Comparison of ENCODE assay signal across 9 cellular contexts in genomic region chr17:36934759-36935630, GRCh38. TPM values are rescaled to one million over a fixed set of nuclear protein-coding genes. Genes with fewer than 3 reads are reported as not detected.
A peak's percentile ranks its signal among the peaks of the same experiment; 100 is the strongest.
DNase-seq lines count a peak whose midpoint lies in the region; ATAC-seq and TF ChIP-seq lines count a peak whose summit lies in the region.
"Had no signal": no experiment of that assay in that cellular context is flagged by ENCODE, and none has a peak within 500 bp of the region (broad histone marks: within the 10 kb centered on the region; RNA-seq: fewer than 3 reads in every experiment).

No MANE protein-coding gene starts in this region.

- peaks cover 0 to 29% of the 10 kb centered on the region in 2 experiments; a peak in 2 of 4 replicates for H3K4me1 ChIP-seq in SK-N-SH (ENCODE audit: control insufficient read depth in 1 of 2, insufficient read depth in 2 of 2, low read depth in 1 of 2, low read length in 1 of 2)
- H3K4me1 ChIP-seq in left ventricle myocardium inferior = peaks cover 83% of the 10 kb centered on the region
- H3K4me1 ChIP-seq in smooth muscle cell (ENCODE audit: low read depth) = peaks cover 65% of the 10 kb centered on the region

- H3F3A ChIP-seq in SK-N-SH (replicated peaks; ENCODE audit: insufficient read depth) = peaks cover 7% of the 10 kb centered on the region
- H3F3A ChIP-seq in smooth muscle cell (ENCODE audit: low read depth) = no peaks in the 10 kb centered on the region

- no peaks in the 10 kb centered on the region for H3K9me3 Mint-ChIP-seq in activated CD4-positive, alpha-beta T cell treated with anti-CD3 and anti-CD28 coated beads, Interleukin-2, amount 10 ng/mL, durations not matched to agents 7 days and 5 days

- H3K79me2 ChIP-seq in SK-N-SH (ENCODE audit: insufficient read depth) = no peaks in the 10 kb centered on the region
- H3K79me2 ChIP-seq in smooth muscle cell (ENCODE audit: low read depth) = no peaks in the 10 kb centered on the region

- peak overlapping the region; percentile 68 for H3K27ac Mint-ChIP-seq in activated CD4-positive, alpha-beta T cell treated with anti-CD3 and anti-CD28 coated beads, Interleukin-2, amount 10 ng/mL, durations not matched to agents 7 days and 5 days

- intact Hi-C loops in left ventricle myocardium inferior (cut with micrococcal nuclease) = no loop called here

- no peak for TF ChIP-seq CTCF in SK-N-SH (IDR thresholded peaks at IDR 0.05)
- no peak for TF ChIP-seq CTCF in left ventricle myocardium inferior (IDR thresholded peaks at IDR 0.05; ENCODE audit: borderline replicate concordance)
- no peak for TF ChIP-seq CTCF in smooth muscle cell (IDR thresholded peaks at IDR 0.05; ENCODE audit: borderline replicate concordance, insufficient read depth, poor library complexity, severe bottlenecking)

- TF ChIP-seq RAD21 in SK-N-SH (IDR thresholded peaks at IDR 0.05; ENCODE audit: low read length) = no peak

- H3K9ac ChIP-seq in SK-N-SH (no peak overlapping the region), smooth muscle cell (ENCODE audit: low read depth) (no peak overlapping the region)

- H4K20me1 ChIP-seq in SK-N-SH (ENCODE audit: insufficient read depth) = peaks cover 31% of the 10 kb centered on the region
- H4K20me1 ChIP-seq in smooth muscle cell (ENCODE audit: low read depth) = peaks cover 15% of the 10 kb centered on the region

- DNase-seq in activated CD4-positive, alpha-beta T cell treated with anti-CD3 and anti-CD28 coated beads, Interleukin-2, amount 10 ng/mL, durations not matched to agents 7 days and 5 days = no peak
- no peak for DNase-seq in activated CD4-positive, alpha-beta T cell treated with anti-CD3 and anti-CD28 coated beads, Interleukin-2, amount 50 U/mL, for 1 hour
- DNase-seq in SK-N-SH (peak; percentile 84), left ventricle myocardium inferior (no peak), smooth muscle cell (lab: John Stamatoyannopoulos, UW; ENCODE audit: unreplicated experiment) (no peak), hypothalamus (lab: John Stamatoyannopoulos, UW) (no peak), AG08395 (ENCODE audit: low spot score) (no peak)
- DNase-seq: EL had no signal

- no peak for ATAC-seq in GM19455 (IDR thresholded peaks at IDR 0.05; ENCODE audit: unreplicated experiment)

- H3K9me3 ChIP-seq in SK-N-SH (no peaks in the 10 kb centered on the region), left ventricle myocardium inferior (replicated peaks) (no peaks in the 10 kb centered on the region), smooth muscle cell (replicated peaks; ENCODE audit: low read depth) (no peaks in the 10 kb centered on the region)

- CTCF ChIA-PET in activated CD4-positive, alpha-beta T cell treated with anti-CD3 and anti-CD28 coated beads, Interleukin-2, amount 10 ng/mL, durations not matched to agents 7 days and 5 days (lab: Charles Lee) = no interaction called here
- CTCF ChIA-PET in SK-N-SH (lab: Yijun Ruan, JAX) = interaction anchor here (1.0 to 3.7 kb wide), 5 partner anchors 11 to 309 kb away, joined by 3 to 14 read pairs (median 4); no protein-coding TSS in a partner anchor

- POLR2A ChIA-PET in activated CD4-positive, alpha-beta T cell treated with anti-CD3 and anti-CD28 coated beads, Interleukin-2, amount 10 ng/mL, durations not matched to agents 7 days and 5 days (lab: Charles Lee) = no interaction called here
- POLR2A ChIA-PET in SK-N-SH (lab: Yijun Ruan, JAX) = no interaction called here

- peak overlapping the region in 1 of 2 experiments; percentile 14; a peak in 1 of 4 replicates for H3K4me3 ChIP-seq in SK-N-SH (ENCODE audit: low read depth in 2 of 2, low read length in 1 of 2)
- peak overlapping the region; percentile 55 for H3K4me3 ChIP-seq in left ventricle myocardium inferior
- H3K4me3 ChIP-seq in smooth muscle cell = no peak overlapping the region

- peaks cover 91% of the 10 kb centered on the region for H3K27me3 Mint-ChIP-seq in activated CD4-positive, alpha-beta T cell treated with anti-CD3 and anti-CD28 coated beads, Interleukin-2, amount 10 ng/mL, durations not matched to agents 7 days and 5 days

- TF ChIP-seq EP300 in SK-N-SH (IDR thresholded peaks at IDR 0.05; ENCODE audit: borderline replicate concordance in 1 of 2, low read depth in 1 of 2, low read length in 1 of 2) = no peak

- H3K36me3 Mint-ChIP-seq in activated CD4-positive, alpha-beta T cell treated with anti-CD3 and anti-CD28 coated beads, Interleukin-2, amount 10 ng/mL, durations not matched to agents 7 days and 5 days (ENCODE audit: low read depth) = peaks cover 12% of the 10 kb centered on the region

- no peaks in the 10 kb centered on the region for H3K9me2 ChIP-seq in SK-N-SH

- peaks cover 58% of the 10 kb centered on the region for H3K4me1 Mint-ChIP-seq in activated CD4-positive, alpha-beta T cell treated with anti-CD3 and anti-CD28 coated beads, Interleukin-2, amount 10 ng/mL, durations not matched to agents 7 days and 5 days

- H3K27me3 ChIP-seq in SK-N-SH (ENCODE audit: insufficient read depth) (peaks cover 99% of the 10 kb centered on the region), left ventricle myocardium inferior (ENCODE audit: low read depth) (peaks cover 100% of the 10 kb centered on the region), smooth muscle cell (ENCODE audit: low read depth) (peaks cover 100% of the 10 kb centered on the region)

- WGBS in SK-N-SH (ENCODE audit: low lambda C conversion rate) = 2% methylated on average over 32 of the region's 75 CpGs
- WGBS in smooth muscle cell (ENCODE audit: low lambda C conversion rate) = 2% methylated on average over 73 of the region's 75 CpGs

- no peak overlapping the region for H3K27ac ChIP-seq in SK-N-SH (ENCODE audit: low read depth in 2 of 2, low read length in 1 of 2)
- H3K27ac ChIP-seq in left ventricle myocardium inferior (replicated peaks) = no peak overlapping the region
- H3K27ac ChIP-seq in smooth muscle cell (ENCODE audit: low read depth) = no peak overlapping the region

- H3K36me3 ChIP-seq in SK-N-SH (replicated peaks in 1 of 2; ENCODE audit: control insufficient read depth in 1 of 2, insufficient read depth in 2 of 2, low read length in 1 of 2) = no peaks in the 10 kb centered on the region
- no peaks in the 10 kb centered on the region for H3K36me3 ChIP-seq in left ventricle myocardium inferior
- no peaks in the 10 kb centered on the region for H3K36me3 ChIP-seq in smooth muscle cell (ENCODE audit: low read depth)

- H3K4me3 Mint-ChIP-seq in activated CD4-positive, alpha-beta T cell treated with anti-CD3 and anti-CD28 coated beads, Interleukin-2, amount 10 ng/mL, durations not matched to agents 7 days and 5 days = peak overlapping the region; percentile 51

- 0 out of 2 replicates have a peak overlapping the region, but pooled peaks have one; percentile 22 for H2AFZ ChIP-seq in SK-N-SH (ENCODE audit: low read depth)
- H2AFZ ChIP-seq in smooth muscle cell (ENCODE audit: low read depth) = no peak overlapping the region

- H3K4me2 ChIP-seq in SK-N-SH (peak overlapping the region; percentile 53; the same call in 1 of the 2 replicates), smooth muscle cell (peak overlapping the region; percentile 82)

TF ChIP-seq in SK-N-SH, 30 proteins besides CTCF, POLR2A, EP300 and RAD21:
- TF ChIP-seq USF1 (IDR thresholded peaks at IDR 0.05; ENCODE audit: borderline replicate concordance, low read depth) = no peak
- TF ChIP-seq MXI1 (IDR thresholded peaks at IDR 0.05; ENCODE audit: low read depth, low read length) = no peak
- TF ChIP-seq TAF1 (IDR thresholded peaks at IDR 0.05; ENCODE audit: borderline replicate concordance, low read depth, low read length) = no peak
- no peak for TF ChIP-seq CHD2 (IDR thresholded peaks at IDR 0.05; ENCODE audit: low read length, partially characterized antibody)
- TF ChIP-seq EZH2phosphoT487 (IDR thresholded peaks at IDR 0.05; ENCODE audit: borderline replicate concordance, low read depth) = peak; percentile 71

RNA-seq across cellular contexts. Expression of gene LHX1, which starts 2.3 kb away (rescaled TPM):
- not detected for total RNA-seq in activated CD4-positive, alpha-beta T cell treated with anti-CD3 and anti-CD28 coated beads, Interleukin-2, amount 10 ng/mL, durations not matched to agents 7 days and 5 days
- polyA plus RNA-seq in SK-N-SH (2012; rRNA removed) (not detected in 2 replicates), smooth muscle cell (not detected in 2 replicates)
- polyA plus RNA-seq in SK-N-SH (2012; cell fraction: cytosol; rRNA removed) = not detected in 2 replicates
- polyA plus RNA-seq in SK-N-SH (2012; cell fraction: nucleus; rRNA removed) = not detected in 2 replicates
- total RNA-seq in left ventricle myocardium inferior (not detected), smooth muscle cell (not detected in 2 replicates)

RNA-seq across cellular contexts. Expression of gene AATF, which starts 13.8 kb away (rescaled TPM):
- 10 to 100 TPM; 79.6 to 83.6 TPM for total RNA-seq in activated CD4-positive, alpha-beta T cell treated with anti-CD3 and anti-CD28 coated beads, Interleukin-2, amount 10 ng/mL, durations not matched to agents 7 days and 5 days
- polyA plus RNA-seq in SK-N-SH (2012; rRNA removed) (14.6 and 18.8 TPM in 2 replicates), smooth muscle cell (38.0 and 45.6 TPM in 2 replicates)
- 18.7 and 22.1 TPM in 2 replicates for polyA plus RNA-seq in SK-N-SH (2012; cell fraction: cytosol; rRNA removed)
- 21.0 and 21.2 TPM in 2 replicates for polyA plus RNA-seq in SK-N-SH (2012; cell fraction: nucleus; rRNA removed)
- total RNA-seq in left ventricle myocardium inferior (24.2 TPM), smooth muscle cell (18.5 and 42.0 TPM in 2 replicates)
